21 cellular contexts compared by ENCODE assay signal in genomic region chr17:57335195-57335792, GRCh38.
"Had no signal": no experiment of that assay in that cellular context is flagged by ENCODE, and none has a peak within 500 bp of the region (broad histone marks: within the 10 kb centered on the region; RNA-seq: fewer than 3 reads in every experiment).

No MANE protein-coding gene starts in this region.

- H3K4me3 ChIP-seq: cardiac muscle cell, PC-9 had no signal

- H3K27me3 Mint-ChIP-seq: activated CD4-positive, alpha-beta memory T cell treated with anti-CD3 and anti-CD28 coated beads, Interleukin-2, amount 10 ng/mL, durations not matched to agents 7 days and 5 days; activated CD4-positive, alpha-beta T cell treated with anti-CD3 and anti-CD28 coated beads, Interleukin-2, amount 10 ng/mL, durations not matched to agents 7 days and 5 days; activated naive CD4-positive, alpha-beta T cell treated with anti-CD3 and anti-CD28 coated beads, Interleukin-2, amount 50 U/mL, for 24 hours had no signal

- H3K36me3 ChIP-seq: cardiac muscle cell had no signal

- H3K9ac ChIP-seq: KMS-11 had no signal

- H3K27ac Mint-ChIP-seq: activated CD4-positive, alpha-beta memory T cell treated with anti-CD3 and anti-CD28 coated beads, Interleukin-2, amount 10 ng/mL, durations not matched to agents 7 days and 5 days; activated CD4-positive, alpha-beta T cell treated with anti-CD3 and anti-CD28 coated beads, Interleukin-2, amount 10 ng/mL, durations not matched to agents 7 days and 5 days; activated naive CD4-positive, alpha-beta T cell treated with anti-CD3 and anti-CD28 coated beads, Interleukin-2, amount 50 U/mL, for 24 hours had no signal

- DNase-seq: activated CD4-positive, alpha-beta memory T cell treated with anti-CD3 and anti-CD28 coated beads, Interleukin-2, amount 10 ng/mL, durations not matched to agents 7 days and 5 days; activated CD4-positive, alpha-beta T cell treated with anti-CD3 and anti-CD28 coated beads, Interleukin-2, amount 10 ng/mL, durations not matched to agents 7 days and 5 days; activated CD4-positive, CD25-positive, alpha-beta regulatory T cell; activated CD8-positive, alpha-beta memory T cell treated with anti-CD3 and anti-CD28 coated beads, Interleukin-2, amount 50 U/mL, for 48 hours; activated effector memory CD4-positive, alpha-beta T cell treated with Interleukin-2 at 50 U/mL for 16 hours; activated naive CD4-positive, alpha-beta T cell; activated T-cell treated with anti-CD3 and anti-CD28 coated beads, Interleukin-2, amount 50 U/mL, for 1 hour; aorta; MM.1S; NCI-H1105 treated with DMSO at 0.1 percent for 48 hours; NCI-H1436 treated with DMSO at 0.1 percent for 48 hours; NCI-H187 treated with DMSO at 0.1 percent for 48 hours; NCI-H2081 treated with DMSO at 0.1 percent for 48 hours; NCI-H446; NCI-H524; PC-9; SHP77 treated with DMSO at 0.1 percent for 48 hours had no signal

- H3K4me3 Mint-ChIP-seq: activated CD4-positive, alpha-beta memory T cell treated with anti-CD3 and anti-CD28 coated beads, Interleukin-2, amount 10 ng/mL, durations not matched to agents 7 days and 5 days; activated CD4-positive, alpha-beta T cell treated with anti-CD3 and anti-CD28 coated beads, Interleukin-2, amount 10 ng/mL, durations not matched to agents 7 days and 5 days; activated naive CD4-positive, alpha-beta T cell treated with anti-CD3 and anti-CD28 coated beads, Interleukin-2, amount 50 U/mL, for 24 hours had no signal

- H3K9me3 Mint-ChIP-seq: activated CD4-positive, alpha-beta memory T cell treated with anti-CD3 and anti-CD28 coated beads, Interleukin-2, amount 10 ng/mL, durations not matched to agents 7 days and 5 days; activated CD4-positive, alpha-beta T cell treated with anti-CD3 and anti-CD28 coated beads, Interleukin-2, amount 10 ng/mL, durations not matched to agents 7 days and 5 days; activated naive CD4-positive, alpha-beta T cell treated with anti-CD3 and anti-CD28 coated beads, Interleukin-2, amount 50 U/mL, for 24 hours had no signal

- H3K27me3 ChIP-seq: cardiac muscle cell had no signal

- H3K27ac ChIP-seq: cardiac muscle cell, KMS-11, PC-9, VCaP had no signal

- H3K4me2 ChIP-seq: KMS-11, PC-9 had no signal

- H2AFZ ChIP-seq: PC-9 had no signal
